Comparison of ENCODE assay signal across 6 cellular contexts in the genomic region with DNA sequence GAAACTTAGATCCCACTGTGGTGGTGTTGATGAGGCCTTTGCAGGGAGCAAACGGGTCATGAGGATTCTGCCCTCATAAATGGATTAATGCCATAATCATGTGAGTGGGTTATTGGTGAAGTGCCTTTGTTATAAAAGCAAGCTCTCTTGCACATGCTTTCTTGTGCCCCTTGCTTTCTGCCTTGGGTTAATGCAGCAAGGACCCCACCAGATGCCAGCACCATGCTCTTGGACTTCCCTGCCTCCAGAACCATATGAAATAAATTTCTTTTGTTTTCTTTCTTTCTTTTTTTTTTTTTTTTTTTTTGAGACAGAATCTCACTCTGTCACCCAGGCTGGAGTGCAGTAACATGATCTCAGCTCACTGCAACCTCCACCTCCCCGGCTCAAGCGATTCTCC.
DNase-seq lines count a peak whose midpoint lies in the region; ATAC-seq, FAIRE-seq and TF ChIP-seq lines count a peak whose summit lies in the region.
"Not testable (repeated sequence)": the region's sequence is repeated elsewhere in the genome, so short reads cannot be mapped to it uniquely, and the experiment has no call there.

No MANE protein-coding gene starts in this region.

- H3K27ac ChIP-seq in endodermal cell (ENCODE audit: low read depth, low read length); HepG2 (ENCODE audit: extremely low read length, insufficient read depth, low read length): not testable (repeated sequence)
- peak overlapping the region; percentile 89 for H3K27ac ChIP-seq in smooth muscle cell (ENCODE audit: low read depth)
- peak overlapping the region; percentile 33 for H3K27ac ChIP-seq in upper lobe of right lung

- 83 to 98% methylated on average over 1 to 3 of the region's 3 CpGs for WGBS in endodermal cell (ENCODE audit: insufficient coverage in 1 of 2, insufficient read length in 1 of 2), 2 experiments
- WGBS in HepG2 (ENCODE audit: low lambda C conversion rate) = 100% methylated on average over 3 of the region's 3 CpGs
- 76% methylated on average over 3 of the region's 3 CpGs for WGBS in smooth muscle cell (ENCODE audit: low lambda C conversion rate)

- not testable (repeated sequence) for H3K4me2 ChIP-seq in HepG2 (ENCODE audit: low read depth, low read length); smooth muscle cell

- not testable (repeated sequence) for H3K27me3 Mint-ChIP-seq in CD14-positive monocyte (ENCODE audit: low read depth in 3 of 3); endodermal cell (ENCODE audit: insufficient read depth)

- peaks cover 45% of the 10 kb centered on the region for H3K4me1 Mint-ChIP-seq in CD14-positive monocyte
- not testable (repeated sequence) for H3K4me1 Mint-ChIP-seq in endodermal cell

- POLR2A ChIA-PET in HepG2 (lab: Yijun Ruan, JAX) = not testable (repeated sequence)

- FAIRE-seq in HepG2 (lab: Jason Lieb, UNC) = not testable (repeated sequence)

- in situ Hi-C loops in HepG2 (cut with HindIII; ENCODE audit: extremely low pct_ligation_motif_present, low pct_unique_long_range_greater_than_20kb) = not testable (repeated sequence)

- intact Hi-C loops in CD14-positive monocyte (cut with micrococcal nuclease); HepG2 (cut with micrococcal nuclease; ENCODE audit: unreplicated experiment); upper lobe of right lung (cut with DNase I): not testable (repeated sequence)

- H3K4me3 Mint-ChIP-seq in CD14-positive monocyte, endodermal cell: not testable (repeated sequence)

- peaks cover 11% of the 10 kb centered on the region for H3K9me3 ChIP-seq in endodermal cell (ENCODE audit: control insufficient read depth, low read length)
- not testable (repeated sequence) for H3K9me3 ChIP-seq in HepG2 (ENCODE audit: low read length); smooth muscle cell (replicated peaks; ENCODE audit: low read depth); upper lobe of right lung

- H4K20me1 ChIP-seq in HepG2 (ENCODE audit: insufficient read depth, low read length) = not testable (repeated sequence)
- H4K20me1 ChIP-seq in smooth muscle cell (ENCODE audit: low read depth) = peaks cover 90% of the 10 kb centered on the region

- CTCF ChIA-PET in HepG2 (lab: Yijun Ruan, JAX; ENCODE audit: low intra/inter-chr PET ratio, low total read pairs) = not testable (repeated sequence)

- H3F3A ChIP-seq in smooth muscle cell (ENCODE audit: low read depth) = peaks cover 54% of the 10 kb centered on the region

- H3K36me3 Mint-ChIP-seq in CD14-positive monocyte (peaks cover 73 to 84% of the 10 kb centered on the region in 2 donors), endodermal cell (ENCODE audit: low read depth) (peaks cover 12% of the 10 kb centered on the region)

- not testable (repeated sequence) for BruUV-seq in HepG2 (replicated peaks; lab: Mats Ljungman, UMichigan)

- not testable (repeated sequence) for H3K36me3 ChIP-seq in endodermal cell (ENCODE audit: control insufficient read depth, insufficient read depth, low read length)
- H3K36me3 ChIP-seq in HepG2 (replicated peaks in 1 of 2; ENCODE audit: control insufficient read depth in 1 of 2, insufficient read depth in 2 of 2, low read length in 2 of 2) (peaks cover 13 to 51% of the 10 kb centered on the region in 2 experiments), smooth muscle cell (ENCODE audit: low read depth) (peaks cover 37% of the 10 kb centered on the region), upper lobe of right lung (peaks cover 33% of the 10 kb centered on the region)

- not testable (repeated sequence) for TF ChIP-seq POLR2A in HepG2 (IDR thresholded peaks at IDR 0.05; ENCODE audit: insufficient read depth in 1 of 2, low read depth in 2 of 2, low read length in 2 of 2)

- not testable (repeated sequence) for DNase-seq in CD14-positive monocyte (ENCODE audit: low spot score); endodermal cell; HepG2 (ENCODE audit: low spot score); smooth muscle cell (lab: John Stamatoyannopoulos, UW; ENCODE audit: unreplicated experiment); upper lobe of right lung
- peak; percentile 5 for DNase-seq in NCI-H82 (lab: John Stamatoyannopoulos, UW)

- H3K79me2 ChIP-seq in HepG2 (ENCODE audit: insufficient read depth, low read length) = not testable (repeated sequence)
- peaks cover 38% of the 10 kb centered on the region for H3K79me2 ChIP-seq in smooth muscle cell (ENCODE audit: low read depth)

- TF ChIP-seq RAD21 in HepG2 (CRISPR knock-in tag; IDR thresholded peaks at IDR 0.05) = not testable (repeated sequence)

- H3K4me1 ChIP-seq in endodermal cell (ENCODE audit: control insufficient read depth, insufficient read depth, low read length); smooth muscle cell (ENCODE audit: low read depth); upper lobe of right lung: not testable (repeated sequence)
- peaks cover 11% of the 10 kb centered on the region for H3K4me1 ChIP-seq in HepG2 (ENCODE audit: insufficient read depth, low read length)

- peak overlapping the region; percentile 23 to 90 (median 83) for H3K27ac Mint-ChIP-seq in CD14-positive monocyte
- H3K27ac Mint-ChIP-seq in endodermal cell = not testable (repeated sequence)

- H3K4me3 ChIP-seq in endodermal cell (ENCODE audit: low read length) = peak overlapping the region; percentile 17
- not testable (repeated sequence) for H3K4me3 ChIP-seq in HepG2 (replicated peaks in 1 of 3; ENCODE audit: insufficient read depth in 1 of 3, low read depth in 2 of 3, low read length in 3 of 3); smooth muscle cell; upper lobe of right lung

- H2AFZ ChIP-seq in HepG2 (ENCODE audit: low read length); smooth muscle cell (ENCODE audit: low read depth): not testable (repeated sequence)

- TF ChIP-seq CTCF in CD14-positive monocyte (IDR thresholded peaks at IDR 0.05); endodermal cell (conservative IDR thresholded peaks at IDR 0.05); HepG2 (CRISPR knock-in tag; IDR thresholded peaks at IDR 0.05); smooth muscle cell (IDR thresholded peaks at IDR 0.05; ENCODE audit: borderline replicate concordance, insufficient read depth, poor library complexity, severe bottlenecking); upper lobe of right lung (IDR thresholded peaks at IDR 0.05): not testable (repeated sequence)

- H3K9me3 Mint-ChIP-seq in CD14-positive monocyte = not testable (repeated sequence)
- H3K9me3 Mint-ChIP-seq in endodermal cell = peaks cover 12% of the 10 kb centered on the region

- ATAC-seq in HepG2, upper lobe of right lung: not testable (repeated sequence)

- not testable (repeated sequence) for H3K27me3 ChIP-seq in endodermal cell (ENCODE audit: control insufficient read depth, insufficient read depth, low read length, poor library complexity, severe bottlenecking); HepG2 (ENCODE audit: control insufficient read depth in 1 of 2, insufficient read depth in 2 of 2, low read length in 2 of 2); smooth muscle cell (ENCODE audit: low read depth); upper lobe of right lung

- TF ChIP-seq EP300 in HepG2 (IDR thresholded peaks at IDR 0.05; ENCODE audit: low read depth in 2 of 2, low read length in 2 of 2); HepG2 (CRISPR knock-in tag; IDR thresholded peaks at IDR 0.05; ENCODE audit: borderline replicate concordance): not testable (repeated sequence)

- H3K9ac ChIP-seq in endodermal cell (ENCODE audit: extremely low read depth, low read length, poor library complexity, severe bottlenecking); HepG2 (ENCODE audit: insufficient read depth, low read depth, low read length); smooth muscle cell (ENCODE audit: low read depth): not testable (repeated sequence)

TF ChIP-seq in HepG2, 621 proteins besides CTCF, POLR2A, EP300 and RAD21:
- TF ChIP-seq ZNF564 (CRISPR knock-in tag; IDR thresholded peaks at IDR 0.05) = peak; percentile 97
TF ChIP-seq in HepG2: peak in this region for 1; not testable (repeated sequence) for 620.
